Comparison of ENCODE assay signal across 8 cellular contexts in genomic region chr5:16616536-16617271, GRCh38. TPM values are rescaled to one million over a fixed set of nuclear protein-coding genes. Genes with fewer than 3 reads are reported as not detected.
DNase-seq lines count a peak whose midpoint lies in the region; ATAC-seq and TF ChIP-seq lines count a peak whose summit lies in the region.

Gene RETREG1, minus strand, starts transcription at chr5:16616997. Its CDS starts 26 bp downstream, at chr5:16616971.

- H3K79me2 ChIP-seq in Karpas-422 (ENCODE audit: low read length), result no peaks in the 10 kb centered on the region

- H3K27me3 Mint-ChIP-seq in memory B cell, result peaks cover 4% of the 10 kb centered on the region

- H3K9me3 ChIP-seq in HAP-1 (no peaks in the 10 kb centered on the region), duodenal mucosa (ENCODE audit: control insufficient read depth in 1 of 2, low read length in 2 of 2) (no peaks in the 10 kb centered on the region), Karpas-422 (ENCODE audit: low read length) (no peaks in the 10 kb centered on the region)

- TF ChIP-seq CTCF in GM10266 (IDR thresholded peaks at IDR 0.05; ENCODE audit: control insufficient read depth, insufficient read depth, low read depth, missing control alignments), result no peak

- H2AFZ ChIP-seq in Karpas-422 (ENCODE audit: low read length), result no peak within 1 kb of the TSS

- H3K27me3 ChIP-seq in HAP-1 (ENCODE audit: low read depth) (no peaks in the 10 kb centered on the region), duodenal mucosa (ENCODE audit: control insufficient read depth in 1 of 2, insufficient read depth in 2 of 2, low read length in 2 of 2) (no peaks in the 10 kb centered on the region), Karpas-422 (ENCODE audit: low read length) (no peaks in the 10 kb centered on the region)

- H3K9me3 Mint-ChIP-seq in memory B cell, result no peaks in the 10 kb centered on the region

- DNase-seq in GM10266 (ENCODE audit: extremely low spot score), result peak; percentile 62
- DNase-seq in HAP-1 (ENCODE audit: low spot score in 2 of 2), result peak; percentile 46 to 80
- DNase-seq in NCI-H1092 treated with DMSO at 0.1 percent for 48 hours (lab: John Stamatoyannopoulos, UW), result peak; percentile 58
- DNase-seq in activated CD4-positive, alpha-beta T cell treated with anti-CD3 and anti-CD28 coated beads, Interleukin-2, amount 50 U/mL, for 4 hours, result peak; percentile 78 to 81
- peak; percentile 52 to 72 for DNase-seq in memory B cell (ENCODE audit: low spot score in 2 of 2)
- DNase-seq in stimulated activated CD8-positive, alpha-beta memory T cell treated with anti-CD3 and anti-CD28 coated beads, Interleukin-12 subunit alpha, Interleukin-12 subunit beta, amount 100 ng/mL, for 24 hours (ENCODE audit: extremely low read depth), result peak; percentile 63
- no peak for DNase-seq in Karpas-422

- peak within 1 kb of the TSS; percentile 76 for H3K27ac Mint-ChIP-seq in memory B cell

- in situ Hi-C loops in HAP-1 (cut with MboI; ENCODE audit: low sequenced_read_pairs), result no loop called here

- H3K27ac ChIP-seq in duodenal mucosa (ENCODE audit: low read depth, low read length) (no peak within 1 kb of the TSS), Karpas-422 (ENCODE audit: low read length) (no peak within 1 kb of the TSS)

- H3K9me2 ChIP-seq in Karpas-422 (replicated peaks; ENCODE audit: insufficient read depth, low read length), result no peaks in the 10 kb centered on the region

- peak within 1 kb of the TSS; percentile 61 to 76 for H3K9ac ChIP-seq in duodenal mucosa (ENCODE audit: low read depth in 1 of 2, low read length in 2 of 2)
- H3K9ac ChIP-seq in Karpas-422 (ENCODE audit: low read length), result no peak within 1 kb of the TSS

- no peaks in the 10 kb centered on the region for H3K36me3 Mint-ChIP-seq in memory B cell

- H3K4me1 Mint-ChIP-seq in memory B cell, result peaks cover 7% of the 10 kb centered on the region

- no peaks in the 10 kb centered on the region for H4K20me1 ChIP-seq in Karpas-422 (ENCODE audit: insufficient read depth, low read depth, low read length)

- peaks cover 19% of the 10 kb centered on the region for H3K4me1 ChIP-seq in HAP-1
- peaks cover 7 to 10% of the 10 kb centered on the region in 2 donors for H3K4me1 ChIP-seq in duodenal mucosa (ENCODE audit: control insufficient read depth in 1 of 2, insufficient read depth in 2 of 2, low read length in 2 of 2)
- H3K4me1 ChIP-seq in Karpas-422 (ENCODE audit: low read length), result 0 out of 2 replicates have a peak, but pooled peaks cover 3% of the 10 kb centered on the region

- peak; percentile 82 for ATAC-seq in memory B cell (ENCODE audit: low read depth)

- peak within 1 kb of the TSS; percentile 64 for H3K4me3 ChIP-seq in HAP-1
- peak within 1 kb of the TSS; percentile 72 to 78 for H3K4me3 ChIP-seq in duodenal mucosa (ENCODE audit: low read depth in 1 of 2, low read length in 2 of 2)
- no peak within 1 kb of the TSS for H3K4me3 ChIP-seq in Karpas-422 (ENCODE audit: low read length)

- no peaks in the 10 kb centered on the region for H3K36me3 ChIP-seq in HAP-1 (replicated peaks)
- H3K36me3 ChIP-seq in duodenal mucosa (ENCODE audit: control insufficient read depth in 1 of 2, insufficient read depth in 2 of 2, low read length in 2 of 2), result no peaks in the 10 kb centered on the region
- no peaks in the 10 kb centered on the region for H3K36me3 ChIP-seq in Karpas-422 (ENCODE audit: insufficient read depth, low read length)

- peak within 1 kb of the TSS; percentile 90 for H3K4me3 Mint-ChIP-seq in memory B cell

- H3K4me2 ChIP-seq in Karpas-422 (ENCODE audit: low read depth, low read length, poor library complexity, severe bottlenecking), result no peak within 1 kb of the TSS

RNA-seq across cellular contexts. Expression of gene RETREG1, which starts in this region (rescaled TPM):
- total RNA-seq in Karpas-422 (2014; rRNA removed; shearing (Covaris generic); ENCODE audit: low replicate concordance), result not detected in 2 replicates
